18 cellular contexts compared by ENCODE assay signal in the genomic region with DNA sequence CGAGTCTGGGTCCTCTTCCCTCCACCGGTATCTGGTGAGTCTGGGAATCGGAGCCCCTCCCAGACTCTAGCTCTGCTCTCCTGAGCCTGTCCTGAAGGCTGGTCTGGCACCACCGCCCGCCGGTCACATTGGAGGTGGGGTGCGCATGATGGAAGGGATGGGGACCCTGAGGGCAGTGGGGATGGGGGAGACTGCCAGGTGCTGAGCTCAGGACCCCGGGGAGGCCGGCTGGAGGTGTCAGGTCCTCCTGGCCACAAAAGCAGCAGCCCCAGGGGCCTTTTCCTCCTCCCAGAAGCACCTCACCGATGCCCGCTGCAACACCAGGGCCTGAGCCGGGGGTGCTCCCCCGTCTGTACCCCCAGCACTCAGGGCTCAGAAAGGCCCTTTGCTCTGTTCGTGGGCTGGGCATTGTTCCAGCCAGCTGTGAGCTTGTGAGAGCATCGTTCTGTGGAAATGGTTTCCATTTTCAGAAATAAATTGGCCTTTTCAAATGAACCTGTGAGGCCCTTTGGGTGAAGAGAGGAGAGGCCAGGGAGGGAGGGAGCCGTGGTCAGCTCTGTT. TPM values are rescaled to one million over a fixed set of nuclear protein-coding genes. Genes with fewer than 3 reads are reported as not detected.
A peak's percentile ranks its signal among the peaks of the same experiment; 100 is the strongest.
DNase-seq lines count a peak whose midpoint lies in the region; ATAC-seq, FAIRE-seq and TF ChIP-seq lines count a peak whose summit lies in the region.
"Had no signal": no experiment of that assay in that cellular context is flagged by ENCODE, and none has a peak within 500 bp of the region (broad histone marks: within the 10 kb centered on the region; RNA-seq: fewer than 3 reads in every experiment).

No MANE protein-coding gene starts in this region.

- no peaks in the 10 kb centered on the region for H3K9me3 Mint-ChIP-seq in activated naive CD4-positive, alpha-beta T cell treated with anti-CD3 and anti-CD28 coated beads, Interleukin-2, amount 10 ng/mL, durations not matched to agents 7 days and 5 days
- H3K9me3 Mint-ChIP-seq in activated naive CD4-positive, alpha-beta T cell treated with anti-CD3 and anti-CD28 coated beads for 36 hours = no peaks in the 10 kb centered on the region
- H3K9me3 Mint-ChIP-seq: activated naive CD8-positive, alpha-beta T cell treated with anti-CD3 and anti-CD28 coated beads, Interleukin-2, amount 10 ng/mL, durations not matched to agents 7 days and 5 days; immature natural killer cell; T-helper 2 cell treated with Interferon-gamma antibody and Interleukin-4, amounts not matched to agents 5 μg/mL and 100 μg/mL, for 36 hours had no signal

- TF ChIP-seq POLR2A in HepG2 (IDR thresholded peaks at IDR 0.05; ENCODE audit: insufficient read depth in 1 of 2, low read depth in 2 of 2, low read length in 2 of 2) (no peak), transverse colon (IDR thresholded peaks at IDR 0.05) (no peak)

- H3K4me3 Mint-ChIP-seq in activated naive CD4-positive, alpha-beta T cell treated with anti-CD3 and anti-CD28 coated beads, Interleukin-2, amount 10 ng/mL, durations not matched to agents 7 days and 5 days = no peak overlapping the region
- H3K4me3 Mint-ChIP-seq in activated naive CD4-positive, alpha-beta T cell treated with anti-CD3 and anti-CD28 coated beads for 36 hours = no peak overlapping the region
- H3K4me3 Mint-ChIP-seq: activated naive CD8-positive, alpha-beta T cell treated with anti-CD3 and anti-CD28 coated beads, Interleukin-2, amount 10 ng/mL, durations not matched to agents 7 days and 5 days; immature natural killer cell; T-helper 2 cell treated with Interferon-gamma antibody and Interleukin-4, amounts not matched to agents 5 μg/mL and 100 μg/mL, for 36 hours had no signal

- no peak overlapping the region for H3K4me2 ChIP-seq in HepG2 (ENCODE audit: low read depth, low read length)

- in situ Hi-C loops in HepG2 (cut with HindIII; ENCODE audit: extremely low pct_ligation_motif_present, low pct_unique_long_range_greater_than_20kb) = no loop called here
- in situ Hi-C loops in transverse colon (cut with MboI; ENCODE audit: low pct_ligation_motif_present in 1 of 4, low pct_unique_long_range_greater_than_20kb in 1 of 4, low sequenced_read_pairs in 3 of 4) = no loop called here

- H3K27ac Mint-ChIP-seq in activated naive CD4-positive, alpha-beta T cell treated with anti-CD3 and anti-CD28 coated beads, Interleukin-2, amount 10 ng/mL, durations not matched to agents 7 days and 5 days = no peak overlapping the region
- no peak overlapping the region for H3K27ac Mint-ChIP-seq in activated naive CD4-positive, alpha-beta T cell treated with anti-CD3 and anti-CD28 coated beads for 36 hours
- H3K27ac Mint-ChIP-seq: activated naive CD8-positive, alpha-beta T cell treated with anti-CD3 and anti-CD28 coated beads, Interleukin-2, amount 10 ng/mL, durations not matched to agents 7 days and 5 days; immature natural killer cell; T-helper 2 cell treated with Interferon-gamma antibody and Interleukin-4, amounts not matched to agents 5 μg/mL and 100 μg/mL, for 36 hours had no signal

- H3K9me3 ChIP-seq in HepG2 (ENCODE audit: low read length) (no peaks in the 10 kb centered on the region), transverse colon (no peaks in the 10 kb centered on the region)

- peaks cover 40% of the 10 kb centered on the region for H3K27me3 Mint-ChIP-seq in activated naive CD4-positive, alpha-beta T cell treated with anti-CD3 and anti-CD28 coated beads, Interleukin-2, amount 10 ng/mL, durations not matched to agents 7 days and 5 days
- no peaks in the 10 kb centered on the region for H3K27me3 Mint-ChIP-seq in activated naive CD4-positive, alpha-beta T cell treated with anti-CD3 and anti-CD28 coated beads for 36 hours (ENCODE audit: low read depth)

- no peak for TF ChIP-seq RAD21 in HepG2 (CRISPR knock-in tag; IDR thresholded peaks at IDR 0.05)

- peaks cover 21% of the 10 kb centered on the region for H3K4me1 ChIP-seq in HepG2 (ENCODE audit: insufficient read depth, low read length)
- no peaks in the 10 kb centered on the region for H3K4me1 ChIP-seq in transverse colon

- no peaks in the 10 kb centered on the region for H3K4me1 Mint-ChIP-seq in activated naive CD4-positive, alpha-beta T cell treated with anti-CD3 and anti-CD28 coated beads, Interleukin-2, amount 10 ng/mL, durations not matched to agents 7 days and 5 days
- no peaks in the 10 kb centered on the region for H3K4me1 Mint-ChIP-seq in activated naive CD4-positive, alpha-beta T cell treated with anti-CD3 and anti-CD28 coated beads for 36 hours (ENCODE audit: low read depth)
- H3K4me1 Mint-ChIP-seq: activated naive CD8-positive, alpha-beta T cell treated with anti-CD3 and anti-CD28 coated beads, Interleukin-2, amount 10 ng/mL, durations not matched to agents 7 days and 5 days had no signal

- TF ChIP-seq EP300 in HepG2 (IDR thresholded peaks at IDR 0.05; ENCODE audit: low read depth in 2 of 2, low read length in 2 of 2) (no peak), HepG2 (CRISPR knock-in tag; IDR thresholded peaks at IDR 0.05; ENCODE audit: borderline replicate concordance) (no peak), transverse colon (IDR thresholded peaks at IDR 0.05; ENCODE audit: low read depth) (no peak)

- peak; percentile 4 for DNase-seq in activated naive CD4-positive, alpha-beta T cell treated with anti-CD3 and anti-CD28 coated beads, Interleukin-2, amount 10 ng/mL, durations not matched to agents 7 days and 5 days
- no peak for DNase-seq in activated naive CD4-positive, alpha-beta T cell treated with anti-CD3 and anti-CD28 coated beads for 36 hours
- no peak for DNase-seq in HepG2 (ENCODE audit: low spot score)
- peak; percentile 3 for DNase-seq in transverse colon
- no peak for DNase-seq in T1000 (lab: John Stamatoyannopoulos, UW)
- DNase-seq: activated CD8-positive, alpha-beta memory T cell treated with anti-CD3 and anti-CD28 coated beads for 24 hours; activated naive CD8-positive, alpha-beta T cell treated with anti-CD3 and anti-CD28 coated beads, Interleukin-2, amount 10 ng/mL, durations not matched to agents 7 days and 5 days; central memory CD4-positive, alpha-beta T cell; DMS53; immature natural killer cell; NCI-H2029 had no signal

- peaks cover 45 to 90% of the 10 kb centered on the region in 2 experiments for H3K27me3 ChIP-seq in HepG2 (ENCODE audit: control insufficient read depth in 1 of 2, insufficient read depth in 2 of 2, low read length in 2 of 2)
- H3K27me3 ChIP-seq in transverse colon = peaks cover 2% of the 10 kb centered on the region

- H3K36me3 ChIP-seq in HepG2 (replicated peaks in 1 of 2; ENCODE audit: control insufficient read depth in 1 of 2, insufficient read depth in 2 of 2, low read length in 2 of 2) (no peaks in the 10 kb centered on the region), transverse colon (no peaks in the 10 kb centered on the region)

- CTCF ChIA-PET in activated naive CD4-positive, alpha-beta T cell treated with anti-CD3 and anti-CD28 coated beads, Interleukin-2, amount 10 ng/mL, durations not matched to agents 7 days and 5 days (lab: Charles Lee) = interaction anchor here (1.3 to 4.9 kb wide), 4 partner anchors 8 to 26 kb away, joined by 3 to 28 read pairs (median 4); a partner anchor contains a TSS
- CTCF ChIA-PET in activated naive CD4-positive, alpha-beta T cell treated with anti-CD3 and anti-CD28 coated beads for 36 hours (lab: Charles Lee) = no interaction called here
- CTCF ChIA-PET in HepG2 (lab: Yijun Ruan, JAX; ENCODE audit: low intra/inter-chr PET ratio, low total read pairs) = no interaction called here

- intact Hi-C loops in activated naive CD4-positive, alpha-beta T cell treated with anti-CD3 and anti-CD28 coated beads for 36 hours (cut with micrococcal nuclease) = no loop called here
- intact Hi-C loops in HepG2 (cut with micrococcal nuclease; ENCODE audit: unreplicated experiment) = no loop called here
- intact Hi-C loops in transverse colon (cut with DNase I; ENCODE audit: low total_unique reads) = loop anchor here (5.0 kb wide), 1 partner anchor 73 kb away; a partner anchor contains a TSS

- H3K27ac ChIP-seq in HepG2 (ENCODE audit: extremely low read length, insufficient read depth, low read length) = no peak overlapping the region
- no peak overlapping the region for H3K27ac ChIP-seq in transverse colon

- no peaks in the 10 kb centered on the region for H3K79me2 ChIP-seq in HepG2 (ENCODE audit: insufficient read depth, low read length)

- no TSS peak for BruUV-seq in HepG2 (replicated peaks; lab: Mats Ljungman, UMichigan)

- H3K4me3 ChIP-seq in HepG2 (replicated peaks in 1 of 3; ENCODE audit: insufficient read depth in 1 of 3, low read depth in 2 of 3, low read length in 3 of 3) = no peak overlapping the region
- no peak overlapping the region for H3K4me3 ChIP-seq in transverse colon

- no peak overlapping the region for H2AFZ ChIP-seq in HepG2 (ENCODE audit: low read length)

- 7% methylated on average over 7 of the region's 16 CpGs for WGBS in HepG2 (ENCODE audit: low lambda C conversion rate)
- 73% methylated on average over 16 of the region's 16 CpGs; no CpG with 5 or more reads in 1 of the 2 donors for WGBS in transverse colon (ENCODE audit: low coverage in 1 of 2), 2 donors

- TF ChIP-seq CTCF in HepG2 (CRISPR knock-in tag; IDR thresholded peaks at IDR 0.05) = no peak
- TF ChIP-seq CTCF in transverse colon (IDR thresholded peaks at IDR 0.05) = no peak

- POLR2A ChIA-PET in HepG2 (lab: Yijun Ruan, JAX) = no interaction called here

- no peak for ATAC-seq in HepG2
- ATAC-seq in HG03196 (IDR thresholded peaks at IDR 0.05; ENCODE audit: unreplicated experiment) = no peak

- no peak for FAIRE-seq in HepG2 (lab: Jason Lieb, UNC)
- FAIRE-seq: endometrium, frontal cortex had no signal

- no peak overlapping the region for H3K9ac ChIP-seq in HepG2 (ENCODE audit: insufficient read depth, low read depth, low read length)

- no peaks in the 10 kb centered on the region for H3K36me3 Mint-ChIP-seq in activated naive CD4-positive, alpha-beta T cell treated with anti-CD3 and anti-CD28 coated beads, Interleukin-2, amount 10 ng/mL, durations not matched to agents 7 days and 5 days
- H3K36me3 Mint-ChIP-seq in activated naive CD4-positive, alpha-beta T cell treated with anti-CD3 and anti-CD28 coated beads for 36 hours (ENCODE audit: low read depth) = no peaks in the 10 kb centered on the region
- H3K36me3 Mint-ChIP-seq: activated naive CD8-positive, alpha-beta T cell treated with anti-CD3 and anti-CD28 coated beads, Interleukin-2, amount 10 ng/mL, durations not matched to agents 7 days and 5 days; immature natural killer cell had no signal

- H4K20me1 ChIP-seq in HepG2 (ENCODE audit: insufficient read depth, low read length) = peaks cover 5% of the 10 kb centered on the region; the same call in 1 of the 2 replicates

RNA-seq across cellular contexts. Expression of a gene that starts 2.5 kb away (rescaled TPM):
- not detected for total RNA-seq in activated naive CD4-positive, alpha-beta T cell treated with anti-CD3 and anti-CD28 coated beads for 36 hours
- total RNA-seq in HepG2 (2016; rRNA removed; fragmentation: Illumina TruSeq; extraction: Trizol) (not detected in 2 replicates), transverse colon (not detected)
- not detected in 2 replicates for total RNA-seq in HepG2 (2016; cell fraction: cytosol; rRNA removed; fragmentation: Illumina TruSeq; extraction: Trizol; ENCODE audit: low read depth)
- total RNA-seq in HepG2 (2016; cell fraction: insoluble cytoplasmic fraction; rRNA removed; fragmentation: Illumina TruSeq; extraction: Trizol) = not detected in 2 replicates
- total RNA-seq in HepG2 (2016; cell fraction: membrane; rRNA removed; fragmentation: Illumina TruSeq; extraction: Trizol) = not detected in 2 replicates
- total RNA-seq in HepG2 (2016; cell fraction: nucleus; rRNA removed; fragmentation: Illumina TruSeq; extraction: Trizol) = not detected in 2 replicates
- not detected in 2 replicates for polyA plus RNA-seq in HepG2 (2011; rRNA removed)
- polyA plus RNA-seq in HepG2 (2011; cell fraction: cytosol; rRNA removed) = not detected in 2 replicates
- not detected in 2 replicates for polyA plus RNA-seq in HepG2 (2011; cell fraction: nucleus; rRNA removed)
- not detected in 2 replicates for polyA plus RNA-seq in HepG2 (2012)
- polyA plus RNA-seq in HepG2 (2016; cell fraction: cytosol; fragmentation: Illumina TruSeq; extraction: Trizol; ENCODE audit: low read depth) = not detected in 2 replicates
- polyA plus RNA-seq in HepG2 (2016; cell fraction: insoluble cytoplasmic fraction; fragmentation: Illumina TruSeq; extraction: Trizol; ENCODE audit: low read depth) = not detected in 2 replicates
- polyA plus RNA-seq in HepG2 (2016; cell fraction: membrane; fragmentation: Illumina TruSeq; extraction: Trizol; ENCODE audit: low read depth) = not detected in 2 replicates
- polyA plus RNA-seq in HepG2 (2016; cell fraction: nucleus; fragmentation: Illumina TruSeq; extraction: Trizol; ENCODE audit: insufficient read depth, low read depth) = not detected in 2 replicates
- not detected in 2 replicates for polyA minus RNA-seq in HepG2 (2011; rRNA and poly(A)+ RNA removed; ENCODE audit: low replicate concordance)
- not detected in 2 replicates for polyA minus RNA-seq in HepG2 (2011; cell fraction: cytosol; rRNA and poly(A)+ RNA removed)
- not detected in 2 replicates for polyA minus RNA-seq in HepG2 (2011; cell fraction: nucleus; rRNA and poly(A)+ RNA removed)
- total RNA-seq: activated naive CD8-positive, alpha-beta T cell treated with anti-CD3 and anti-CD28 coated beads, Interleukin-2, amount 10 ng/mL, durations not matched to agents 7 days and 5 days; HT-29; M059J; pulmonary artery endothelial cell had no signal
- polyA plus RNA-seq: immature natural killer cell had no signal

RNA-seq across cellular contexts. Expression of a gene that starts 25.7 kb away (rescaled TPM):
- under 1 TPM; 0.33 to 0.62 TPM for total RNA-seq in activated naive CD4-positive, alpha-beta T cell treated with anti-CD3 and anti-CD28 coated beads for 36 hours
- total RNA-seq in HepG2 (2016; rRNA removed; fragmentation: Illumina TruSeq; extraction: Trizol) (not detected in 2 replicates), transverse colon (not detected)
- total RNA-seq in HepG2 (2016; cell fraction: cytosol; rRNA removed; fragmentation: Illumina TruSeq; extraction: Trizol; ENCODE audit: low read depth) = 0.51 TPM in 1 of 2 replicates, not detected in the other
- 0.15 TPM in 1 of 2 replicates, not detected in the other for total RNA-seq in HepG2 (2016; cell fraction: insoluble cytoplasmic fraction; rRNA removed; fragmentation: Illumina TruSeq; extraction: Trizol)
- total RNA-seq in HepG2 (2016; cell fraction: membrane; rRNA removed; fragmentation: Illumina TruSeq; extraction: Trizol) = 0.22 TPM in 1 of 2 replicates, not detected in the other
- not detected in 2 replicates for total RNA-seq in HepG2 (2016; cell fraction: nucleus; rRNA removed; fragmentation: Illumina TruSeq; extraction: Trizol)
- polyA plus RNA-seq in HepG2 (2011; rRNA removed) = not detected in 2 replicates
- not detected in 2 replicates for polyA plus RNA-seq in HepG2 (2011; cell fraction: cytosol; rRNA removed)
- polyA plus RNA-seq in HepG2 (2011; cell fraction: nucleus; rRNA removed) = not detected in 2 replicates
- polyA plus RNA-seq in HepG2 (2012) = not detected in 2 replicates
- polyA plus RNA-seq in HepG2 (2016; cell fraction: cytosol; fragmentation: Illumina TruSeq; extraction: Trizol; ENCODE audit: low read depth) = 0.41 and 0.44 TPM in 2 replicates
- not detected in 2 replicates for polyA plus RNA-seq in HepG2 (2016; cell fraction: insoluble cytoplasmic fraction; fragmentation: Illumina TruSeq; extraction: Trizol; ENCODE audit: low read depth)
- not detected in 2 replicates for polyA plus RNA-seq in HepG2 (2016; cell fraction: membrane; fragmentation: Illumina TruSeq; extraction: Trizol; ENCODE audit: low read depth)
- polyA plus RNA-seq in HepG2 (2016; cell fraction: nucleus; fragmentation: Illumina TruSeq; extraction: Trizol; ENCODE audit: insufficient read depth, low read depth) = not detected in 2 replicates
- polyA minus RNA-seq in HepG2 (2011; rRNA and poly(A)+ RNA removed; ENCODE audit: low replicate concordance) = not detected in 2 replicates
- not detected in 2 replicates for polyA minus RNA-seq in HepG2 (2011; cell fraction: cytosol; rRNA and poly(A)+ RNA removed)
- polyA minus RNA-seq in HepG2 (2011; cell fraction: nucleus; rRNA and poly(A)+ RNA removed) = not detected in 2 replicates
- total RNA-seq: HT-29, M059J, pulmonary artery endothelial cell had no signal
- polyA plus RNA-seq: immature natural killer cell had no signal

RNA-seq across cellular contexts. Expression of a gene that starts 30.0 kb away (rescaled TPM):
- total RNA-seq in activated naive CD4-positive, alpha-beta T cell treated with anti-CD3 and anti-CD28 coated beads for 36 hours = under 1 TPM; 0.45 to 0.47 TPM
- total RNA-seq in HepG2 (2016; rRNA removed; fragmentation: Illumina TruSeq; extraction: Trizol) = 0.27 and 0.35 TPM in 2 replicates
- total RNA-seq in HepG2 (2016; cell fraction: cytosol; rRNA removed; fragmentation: Illumina TruSeq; extraction: Trizol; ENCODE audit: low read depth) = not detected in 2 replicates
- 0.16 and 0.56 TPM in 2 replicates for total RNA-seq in HepG2 (2016; cell fraction: insoluble cytoplasmic fraction; rRNA removed; fragmentation: Illumina TruSeq; extraction: Trizol)
- total RNA-seq in HepG2 (2016; cell fraction: membrane; rRNA removed; fragmentation: Illumina TruSeq; extraction: Trizol) = 0.12 and 0.14 TPM in 2 replicates
- total RNA-seq in HepG2 (2016; cell fraction: nucleus; rRNA removed; fragmentation: Illumina TruSeq; extraction: Trizol) = 0.25 and 0.28 TPM in 2 replicates
- polyA plus RNA-seq in HepG2 (2011; rRNA removed) = 0.71 and 0.77 TPM in 2 replicates
- polyA plus RNA-seq in HepG2 (2011; cell fraction: cytosol; rRNA removed) = 0.37 and 0.86 TPM in 2 replicates
- polyA plus RNA-seq in HepG2 (2011; cell fraction: nucleus; rRNA removed) = 0.99 and 1.1 TPM in 2 replicates
- polyA plus RNA-seq in HepG2 (2012) = 0.28 and 0.56 TPM in 2 replicates
- not detected in 2 replicates for polyA plus RNA-seq in HepG2 (2016; cell fraction: cytosol; fragmentation: Illumina TruSeq; extraction: Trizol; ENCODE audit: low read depth)
- polyA plus RNA-seq in HepG2 (2016; cell fraction: insoluble cytoplasmic fraction; fragmentation: Illumina TruSeq; extraction: Trizol; ENCODE audit: low read depth) = 0.32 and 0.40 TPM in 2 replicates
- polyA plus RNA-seq in HepG2 (2016; cell fraction: membrane; fragmentation: Illumina TruSeq; extraction: Trizol; ENCODE audit: low read depth) = 0.08 TPM in 1 of 2 replicates, not detected in the other
- polyA plus RNA-seq in HepG2 (2016; cell fraction: nucleus; fragmentation: Illumina TruSeq; extraction: Trizol; ENCODE audit: insufficient read depth, low read depth) = 0.33 and 0.61 TPM in 2 replicates
- polyA minus RNA-seq in HepG2 (2011; rRNA and poly(A)+ RNA removed; ENCODE audit: low replicate concordance) = 0.14 and 3.0 TPM in 2 replicates
- 0.59 and 0.62 TPM in 2 replicates for polyA minus RNA-seq in HepG2 (2011; cell fraction: cytosol; rRNA and poly(A)+ RNA removed)
- polyA minus RNA-seq in HepG2 (2011; cell fraction: nucleus; rRNA and poly(A)+ RNA removed) = 0.13 and 0.25 TPM in 2 replicates
- under 1 TPM in 2 of 4 donors, not detected in 2; 0.14 to 0.32 TPM for total RNA-seq in transverse colon

RNA-seq across cellular contexts. Expression of a gene that starts 30.6 kb away (rescaled TPM):
- total RNA-seq in activated naive CD4-positive, alpha-beta T cell treated with anti-CD3 and anti-CD28 coated beads for 36 hours = 10 to 100 TPM; 20.6 to 23.5 TPM
- 10.2 and 10.7 TPM in 2 replicates for total RNA-seq in HepG2 (2016; rRNA removed; fragmentation: Illumina TruSeq; extraction: Trizol)
- total RNA-seq in HepG2 (2016; cell fraction: cytosol; rRNA removed; fragmentation: Illumina TruSeq; extraction: Trizol; ENCODE audit: low read depth) = 8.3 and 13.6 TPM in 2 replicates
- total RNA-seq in HepG2 (2016; cell fraction: insoluble cytoplasmic fraction; rRNA removed; fragmentation: Illumina TruSeq; extraction: Trizol) = 9.9 and 10.3 TPM in 2 replicates
- total RNA-seq in HepG2 (2016; cell fraction: membrane; rRNA removed; fragmentation: Illumina TruSeq; extraction: Trizol) = 24.1 and 24.7 TPM in 2 replicates
- 7.0 and 7.6 TPM in 2 replicates for total RNA-seq in HepG2 (2016; cell fraction: nucleus; rRNA removed; fragmentation: Illumina TruSeq; extraction: Trizol)
- polyA plus RNA-seq in HepG2 (2011; rRNA removed) = 11.9 and 14.7 TPM in 2 replicates
- polyA plus RNA-seq in HepG2 (2011; cell fraction: cytosol; rRNA removed) = 11.7 and 19.3 TPM in 2 replicates
- polyA plus RNA-seq in HepG2 (2011; cell fraction: nucleus; rRNA removed) = 12.6 and 13.6 TPM in 2 replicates
- 4.4 and 6.8 TPM in 2 replicates for polyA plus RNA-seq in HepG2 (2012)
- 18.0 and 22.1 TPM in 2 replicates for polyA plus RNA-seq in HepG2 (2016; cell fraction: cytosol; fragmentation: Illumina TruSeq; extraction: Trizol; ENCODE audit: low read depth)
- 14.2 and 16.6 TPM in 2 replicates for polyA plus RNA-seq in HepG2 (2016; cell fraction: insoluble cytoplasmic fraction; fragmentation: Illumina TruSeq; extraction: Trizol; ENCODE audit: low read depth)
- 25.0 and 29.7 TPM in 2 replicates for polyA plus RNA-seq in HepG2 (2016; cell fraction: membrane; fragmentation: Illumina TruSeq; extraction: Trizol; ENCODE audit: low read depth)
- 9.7 and 10.6 TPM in 2 replicates for polyA plus RNA-seq in HepG2 (2016; cell fraction: nucleus; fragmentation: Illumina TruSeq; extraction: Trizol; ENCODE audit: insufficient read depth, low read depth)
- polyA minus RNA-seq in HepG2 (2011; rRNA and poly(A)+ RNA removed; ENCODE audit: low replicate concordance) = 15.8 and 18.5 TPM in 2 replicates
- polyA minus RNA-seq in HepG2 (2011; cell fraction: cytosol; rRNA and poly(A)+ RNA removed) = 8.1 and 9.1 TPM in 2 replicates
- polyA minus RNA-seq in HepG2 (2011; cell fraction: nucleus; rRNA and poly(A)+ RNA removed) = 4.5 and 5.5 TPM in 2 replicates
- 10 to 100 TPM in 2 of 4 donors, 1 to 10 TPM in 1, not detected in 1; 5.5 to 37.4 (median 10.8) TPM for total RNA-seq in transverse colon

RNA-seq across cellular contexts. Expression of a gene that starts 46.9 kb away (rescaled TPM):
- 10 to 100 TPM; 16.7 to 18.2 TPM for total RNA-seq in activated naive CD4-positive, alpha-beta T cell treated with anti-CD3 and anti-CD28 coated beads for 36 hours
- total RNA-seq in HepG2 (2016; rRNA removed; fragmentation: Illumina TruSeq; extraction: Trizol) = 25.9 and 33.7 TPM in 2 replicates
- total RNA-seq in HepG2 (2016; cell fraction: cytosol; rRNA removed; fragmentation: Illumina TruSeq; extraction: Trizol; ENCODE audit: low read depth) = 58.0 and 75.2 TPM in 2 replicates
- total RNA-seq in HepG2 (2016; cell fraction: insoluble cytoplasmic fraction; rRNA removed; fragmentation: Illumina TruSeq; extraction: Trizol) = 25.2 and 31.6 TPM in 2 replicates
- total RNA-seq in HepG2 (2016; cell fraction: membrane; rRNA removed; fragmentation: Illumina TruSeq; extraction: Trizol) = 54.3 and 70.5 TPM in 2 replicates
- 19.6 and 25.2 TPM in 2 replicates for total RNA-seq in HepG2 (2016; cell fraction: nucleus; rRNA removed; fragmentation: Illumina TruSeq; extraction: Trizol)
- polyA plus RNA-seq in HepG2 (2011; rRNA removed) = 28.1 and 36.8 TPM in 2 replicates
- polyA plus RNA-seq in HepG2 (2011; cell fraction: cytosol; rRNA removed) = 22.9 and 25.9 TPM in 2 replicates
- polyA plus RNA-seq in HepG2 (2011; cell fraction: nucleus; rRNA removed) = 101 and 106 TPM in 2 replicates
- polyA plus RNA-seq in HepG2 (2012) = 70.9 and 75.4 TPM in 2 replicates
- polyA plus RNA-seq in HepG2 (2016; cell fraction: cytosol; fragmentation: Illumina TruSeq; extraction: Trizol; ENCODE audit: low read depth) = 308 and 317 TPM in 2 replicates
- polyA plus RNA-seq in HepG2 (2016; cell fraction: insoluble cytoplasmic fraction; fragmentation: Illumina TruSeq; extraction: Trizol; ENCODE audit: low read depth) = 54.5 and 74.5 TPM in 2 replicates
- polyA plus RNA-seq in HepG2 (2016; cell fraction: membrane; fragmentation: Illumina TruSeq; extraction: Trizol; ENCODE audit: low read depth) = 232 and 236 TPM in 2 replicates
- 80.5 and 83.8 TPM in 2 replicates for polyA plus RNA-seq in HepG2 (2016; cell fraction: nucleus; fragmentation: Illumina TruSeq; extraction: Trizol; ENCODE audit: insufficient read depth, low read depth)
- 42.1 and 65.5 TPM in 2 replicates for polyA minus RNA-seq in HepG2 (2011; rRNA and poly(A)+ RNA removed; ENCODE audit: low replicate concordance)
- polyA minus RNA-seq in HepG2 (2011; cell fraction: cytosol; rRNA and poly(A)+ RNA removed) = 21.6 and 27.5 TPM in 2 replicates
- 32.7 and 36.6 TPM in 2 replicates for polyA minus RNA-seq in HepG2 (2011; cell fraction: nucleus; rRNA and poly(A)+ RNA removed)
- 10 to 100 TPM in 3 of 4 donors, 1 to 10 TPM in 1; 5.6 to 94.3 (median 14.8) TPM for total RNA-seq in transverse colon

Comparison
In these comparisons a context has a peak if more than half of its experiments do, and no peak if none do; other contexts are left out.
1. DNase-seq: peak in activated naive CD4-positive, alpha-beta T cell treated with anti-CD3 and anti-CD28 coated beads, Interleukin-2, amount 10 ng/mL, durations not matched to agents 7 days and 5 days (single experiment) and transverse colon (single experiment); none in activated naive CD4-positive, alpha-beta T cell treated with anti-CD3 and anti-CD28 coated beads for 36 hours (single experiment), HepG2 (single experiment) and T1000 (single experiment).